In genomic region chr5:40798012-40798855, GRCh38 we compare ENCODE assay signal across 1 cellular context.
TF ChIP-seq lines count a peak whose summit lies in the region.

Gene PRKAA1, minus strand, starts transcription at chr5:40798374. Its CDS starts 185 bp downstream, at chr5:40798189.

TF ChIP-seq in K562, 482 proteins besides CTCF, POLR2A, EP300 and RAD21 (continued from another document and continues in another):
- TF ChIP-seq THAP12 (CRISPR knock-in tag; IDR thresholded peaks at IDR 0.05) (peak; percentile 34; the same call in 1 of the 2 replicates), NCOR1 (IDR thresholded peaks at IDR 0.05) (0 out of 2 replicates have a peak, but pooled peaks have one; percentile 39), FOSL1 (tag; conservative IDR thresholded peaks at IDR 0.05) (0 out of 2 replicates have a peak, but pooled peaks have one; percentile 8), ELF1 (tag; IDR thresholded peaks at IDR 0.05) (peak; percentile 83), TOE1 (IDR thresholded peaks at IDR 0.05; ENCODE audit: borderline replicate concordance) (no peak), TOE1 (CRISPR knock-in tag; IDR thresholded peaks at IDR 0.05; ENCODE audit: borderline replicate concordance, low read depth) (peak; percentile 69; the same call in 1 of the 2 replicates), NFATC3 (IDR thresholded peaks at IDR 0.05) (no peak), GABPA (tag; conservative IDR thresholded peaks at IDR 0.05; ENCODE audit: low read depth) (peak; percentile 69), ZNF395 (CRISPR knock-in tag; IDR thresholded peaks at IDR 0.05) (peak; percentile 86; the same call in 1 of the 2 replicates), NFRKB (IDR thresholded peaks at IDR 0.05; ENCODE audit: low read depth) (peak; percentile 25), ZBTB12 (CRISPR knock-in tag; IDR thresholded peaks at IDR 0.05) (peak; percentile 67), SMAD4 (CRISPR knock-in tag; conservative IDR thresholded peaks at IDR 0.05) (peak; percentile 84), KDM1A (IDR thresholded peaks at IDR 0.05) (peak; percentile 69 to 72), U2AF2 (optimal IDR thresholded peaks at IDR 0.05; ENCODE audit: low read depth, low read length) (no peak), MAX (CRISPR knock-in tag; IDR thresholded peaks at IDR 0.05) (peak; percentile 78; the same call in 1 of the 2 replicates), VEZF1 (CRISPR knock-in tag; IDR thresholded peaks at IDR 0.05) (peak; percentile 99), MAFK (IDR thresholded peaks at IDR 0.05; ENCODE audit: low read length) (0 out of 2 replicates have a peak, but pooled peaks have one; percentile 8), TEAD4 (IDR thresholded peaks at IDR 0.05; ENCODE audit: low read length) (peak; percentile 42), TEAD4 (CRISPR knock-in tag; IDR thresholded peaks at IDR 0.05; ENCODE audit: borderline replicate concordance) (no peak), MNT (conservative IDR thresholded peaks at IDR 0.05) (peak; percentile 58 to 83; a peak in 3 of 4 replicates), LCOR (CRISPR knock-in tag; IDR thresholded peaks at IDR 0.05) (peak; percentile 45; the same call in 1 of the 2 replicates), BHLHE40 (IDR thresholded peaks at IDR 0.05; ENCODE audit: low read length) (peak; percentile 67), FOXK1 (CRISPR knock-in tag; IDR thresholded peaks at IDR 0.05; ENCODE audit: borderline replicate concordance) (0 out of 2 replicates have a peak, but pooled peaks have one; percentile 80), ZSCAN32 (CRISPR knock-in tag; IDR thresholded peaks at IDR 0.05) (0 out of 2 replicates have a peak, but pooled peaks have one; percentile 9), PKNOX1 (IDR thresholded peaks at IDR 0.05) (peak; percentile 19), FOXP4 (CRISPR knock-in tag; IDR thresholded peaks at IDR 0.05; ENCODE audit: borderline replicate concordance) (peak; percentile 82; the same call in 1 of the 2 replicates), HDAC8 (tag; IDR thresholded peaks at IDR 0.05) (no peak), CBFA2T2 (conservative IDR thresholded peaks at IDR 0.05) (no peak; the same call in 1 of the 2 replicates), CREB3L1 (IDR thresholded peaks at IDR 0.05; ENCODE audit: borderline replicate concordance, low read depth) (peak; percentile 55), TRIM24 (IDR thresholded peaks at IDR 0.05) (0 out of 4 replicates have a peak, but pooled peaks of 1 of the 2 experiments have one; percentile 9), NR4A1 (CRISPR knock-in tag; IDR thresholded peaks at IDR 0.05) (peak; percentile 57; the same call in 1 of the 2 replicates), NR4A1 (tag; IDR thresholded peaks at IDR 0.05) (0 out of 2 replicates have a peak, but pooled peaks have one; percentile 42), RB1 (IDR thresholded peaks at IDR 0.05; ENCODE audit: low read depth) (peak; percentile 80), ZBTB11 (CRISPR knock-in tag; IDR thresholded peaks at IDR 0.05) (peak in 1 of 3 experiments; percentile 81; a peak in 2 of 6 replicates), ILK (tag; IDR thresholded peaks at IDR 0.05; ENCODE audit: borderline replicate concordance, low read depth) (no peak), ZNF764 (CRISPR knock-in tag; IDR thresholded peaks at IDR 0.05; ENCODE audit: low read depth) (peak; percentile 60; the same call in 1 of the 2 replicates), PML (IDR thresholded peaks at IDR 0.05; ENCODE audit: low read length) (peak; percentile 41; the same call in 1 of the 2 replicates), MXD1 (CRISPR knock-in tag; IDR thresholded peaks at IDR 0.05; ENCODE audit: borderline replicate concordance, poor library complexity, severe bottlenecking) (no peak), ARID1B (IDR thresholded peaks at IDR 0.05) (0 out of 2 replicates have a peak, but pooled peaks have one; percentile 15), FIP1L1 (IDR thresholded peaks at IDR 0.05; ENCODE audit: low read depth, low read length, poor library complexity, severe bottlenecking) (peak; percentile 72), HMG20B (CRISPR knock-in tag; IDR thresholded peaks at IDR 0.05) (no peak)
